In the genomic region with DNA sequence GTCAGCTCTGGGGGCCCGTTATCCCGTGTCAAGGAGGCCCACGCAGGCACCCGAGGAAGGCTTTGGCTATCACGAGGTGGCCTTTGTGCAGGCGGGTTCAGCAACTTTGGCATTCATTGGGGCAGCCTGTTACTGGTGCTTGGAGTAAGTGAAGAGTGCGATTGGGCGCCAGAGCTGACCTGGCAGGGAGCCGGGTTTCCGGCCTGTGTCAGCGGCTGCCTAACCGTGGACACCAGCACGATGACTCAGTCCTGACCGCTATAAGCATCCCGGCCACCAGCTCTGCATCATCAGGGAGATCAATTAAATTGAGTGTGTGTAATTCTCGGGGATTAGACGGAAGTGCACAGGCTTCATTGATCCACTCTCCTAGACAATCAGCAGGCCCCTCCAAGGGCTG, we compare ENCODE assay signal across 1 cellular context.
TF ChIP-seq lines count a peak whose summit lies in the region.

No MANE protein-coding gene starts in this region.

TF ChIP-seq in GM23338, 12 proteins besides CTCF, POLR2A, EP300 and RAD21 (continued from another document):
- TF ChIP-seq, protein P1, sequence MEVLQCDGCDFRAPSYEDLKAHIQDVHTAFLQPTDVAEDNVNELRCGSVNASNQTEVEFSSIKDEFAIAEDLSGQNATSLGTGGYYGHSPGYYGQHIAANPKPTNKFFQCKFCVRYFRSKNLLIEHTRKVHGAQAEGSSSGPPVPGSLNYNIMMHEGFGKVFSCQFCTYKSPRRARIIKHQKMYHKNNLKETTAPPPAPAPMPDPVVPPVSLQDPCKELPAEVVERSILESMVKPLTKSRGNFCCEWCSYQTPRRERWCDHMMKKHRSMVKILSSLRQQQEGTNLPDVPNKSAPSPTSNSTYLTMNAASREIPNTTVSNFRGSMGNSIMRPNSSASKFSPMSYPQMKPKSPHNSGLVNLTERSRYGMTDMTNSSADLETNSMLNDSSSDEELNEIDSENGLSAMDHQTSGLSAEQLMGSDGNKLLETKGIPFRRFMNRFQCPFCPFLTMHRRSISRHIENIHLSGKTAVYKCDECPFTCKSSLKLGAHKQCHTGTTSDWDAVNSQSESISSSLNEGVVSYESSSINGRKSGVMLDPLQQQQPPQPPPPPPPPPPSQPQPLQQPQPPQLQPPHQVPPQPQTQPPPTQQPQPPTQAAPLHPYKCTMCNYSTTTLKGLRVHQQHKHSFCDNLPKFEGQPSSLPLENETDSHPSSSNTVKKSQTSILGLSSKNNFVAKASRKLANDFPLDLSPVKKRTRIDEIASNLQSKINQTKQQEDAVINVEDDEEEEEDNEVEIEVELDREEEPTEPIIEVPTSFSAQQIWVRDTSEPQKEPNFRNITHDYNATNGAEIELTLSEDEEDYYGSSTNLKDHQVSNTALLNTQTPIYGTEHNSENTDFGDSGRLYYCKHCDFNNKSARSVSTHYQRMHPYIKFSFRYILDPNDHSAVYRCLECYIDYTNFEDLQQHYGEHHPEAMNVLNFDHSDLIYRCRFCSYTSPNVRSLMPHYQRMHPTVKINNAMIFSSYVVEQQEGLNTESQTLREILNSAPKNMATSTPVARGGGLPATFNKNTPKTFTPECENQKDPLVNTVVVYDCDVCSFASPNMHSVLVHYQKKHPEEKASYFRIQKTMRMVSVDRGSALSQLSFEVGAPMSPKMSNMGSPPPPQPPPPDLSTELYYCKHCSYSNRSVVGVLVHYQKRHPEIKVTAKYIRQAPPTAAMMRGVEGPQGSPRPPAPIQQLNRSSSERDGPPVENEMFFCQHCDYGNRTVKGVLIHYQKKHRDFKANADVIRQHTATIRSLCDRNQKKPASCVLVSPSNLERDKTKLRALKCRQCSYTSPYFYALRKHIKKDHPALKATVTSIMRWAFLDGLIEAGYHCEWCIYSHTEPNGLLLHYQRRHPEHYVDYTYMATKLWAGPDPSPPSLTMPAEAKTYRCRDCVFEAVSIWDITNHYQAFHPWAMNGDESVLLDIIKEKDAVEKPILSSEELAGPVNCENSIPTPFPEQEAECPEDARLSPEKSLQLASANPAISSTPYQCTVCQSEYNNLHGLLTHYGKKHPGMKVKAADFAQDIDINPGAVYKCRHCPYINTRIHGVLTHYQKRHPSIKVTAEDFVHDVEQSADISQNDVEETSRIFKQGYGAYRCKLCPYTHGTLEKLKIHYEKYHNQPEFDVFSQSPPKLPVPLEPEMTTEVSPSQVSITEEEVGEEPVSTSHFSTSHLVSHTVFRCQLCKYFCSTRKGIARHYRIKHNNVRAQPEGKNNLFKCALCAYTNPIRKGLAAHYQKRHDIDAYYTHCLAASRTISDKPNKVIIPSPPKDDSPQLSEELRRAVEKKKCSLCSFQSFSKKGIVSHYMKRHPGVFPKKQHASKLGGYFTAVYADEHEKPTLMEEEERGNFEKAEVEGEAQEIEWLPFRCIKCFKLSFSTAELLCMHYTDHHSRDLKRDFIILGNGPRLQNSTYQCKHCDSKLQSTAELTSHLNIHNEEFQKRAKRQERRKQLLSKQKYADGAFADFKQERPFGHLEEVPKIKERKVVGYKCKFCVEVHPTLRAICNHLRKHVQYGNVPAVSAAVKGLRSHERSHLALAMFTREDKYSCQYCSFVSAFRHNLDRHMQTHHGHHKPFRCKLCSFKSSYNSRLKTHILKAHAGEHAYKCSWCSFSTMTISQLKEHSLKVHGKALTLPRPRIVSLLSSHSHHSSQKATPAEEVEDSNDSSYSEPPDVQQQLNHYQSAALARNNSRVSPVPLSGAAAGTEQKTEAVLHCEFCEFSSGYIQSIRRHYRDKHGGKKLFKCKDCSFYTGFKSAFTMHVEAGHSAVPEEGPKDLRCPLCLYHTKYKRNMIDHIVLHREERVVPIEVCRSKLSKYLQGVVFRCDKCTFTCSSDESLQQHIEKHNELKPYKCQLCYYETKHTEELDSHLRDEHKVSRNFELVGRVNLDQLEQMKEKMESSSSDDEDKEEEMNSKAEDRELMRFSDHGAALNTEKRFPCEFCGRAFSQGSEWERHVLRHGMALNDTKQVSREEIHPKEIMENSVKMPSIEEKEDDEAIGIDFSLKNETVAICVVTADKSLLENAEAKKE (CRISPR knock-in tag; IDR thresholded peaks at IDR 0.05): no peak
